8 cellular contexts compared by ENCODE assay signal in the genomic region with DNA sequence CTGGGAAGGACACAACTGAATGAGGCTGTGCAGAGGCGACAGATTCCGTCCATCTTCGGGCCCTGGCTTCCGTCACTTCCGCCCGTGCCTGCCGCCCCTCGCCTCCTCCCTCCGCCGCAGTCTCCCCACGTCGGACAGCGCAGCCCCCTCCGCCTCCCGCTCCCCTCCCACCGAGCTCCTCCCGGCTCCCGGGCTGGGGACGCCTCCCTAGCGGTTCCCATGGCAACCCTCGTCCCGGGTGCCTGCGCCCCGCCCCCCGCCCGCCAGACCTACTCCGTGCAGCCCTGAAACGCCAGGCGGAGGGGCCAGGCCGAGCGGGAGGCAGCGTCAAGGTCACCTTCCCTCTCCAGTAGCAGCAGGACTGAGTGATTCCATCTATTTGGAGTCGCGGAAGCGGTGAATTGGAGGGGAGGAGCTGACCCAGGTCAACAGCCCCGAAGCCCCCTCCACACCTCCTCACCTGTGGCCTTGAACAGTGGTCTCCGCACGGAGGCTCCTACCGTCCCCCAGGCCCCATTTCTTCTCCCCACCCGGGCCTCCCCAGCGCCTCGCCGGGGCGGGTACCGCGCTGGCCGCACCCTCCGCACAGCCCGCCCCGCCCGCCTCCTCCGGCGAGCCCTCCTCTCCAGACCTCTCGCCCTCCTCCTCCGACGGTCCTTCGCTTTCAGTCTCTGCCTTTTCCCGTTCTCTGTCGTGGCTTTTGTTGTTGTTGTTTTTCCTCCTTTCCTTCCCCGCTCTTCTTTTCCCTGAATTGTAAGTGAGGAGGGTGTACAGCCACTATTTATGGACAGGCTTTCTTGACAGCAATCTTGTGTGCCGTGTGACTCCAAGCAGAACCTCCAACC. TPM values are rescaled to one million over a fixed set of nuclear protein-coding genes. Genes with fewer than 3 reads are reported as not detected.
DNase-seq lines count a peak whose midpoint lies in the region; ATAC-seq, FAIRE-seq and TF ChIP-seq lines count a peak whose summit lies in the region.

No MANE protein-coding gene starts in this region.

- H3K4me3 Mint-ChIP-seq in naive thymus-derived CD8-positive, alpha-beta T cell: peak overlapping the region; percentile 86 to 96 (median 92)

- no peaks in the 10 kb centered on the region for H3K27me3 ChIP-seq in thoracic aorta (replicated peaks; ENCODE audit: insufficient read depth)

- POLR2A ChIA-PET in naive thymus-derived CD8-positive, alpha-beta T cell (lab: Charles Lee): interaction anchor here (0.6 kb wide), 1 partner anchor 18 kb away, joined by 6 read pairs; no protein-coding TSS in a partner anchor

- ATAC-seq in naive thymus-derived CD8-positive, alpha-beta T cell: peak; percentile 72 to 84
- ATAC-seq in thoracic aorta (ENCODE audit: insufficient number of reproducible peaks, low FRiP score, low read depth): peak; percentile 74

- no peaks in the 10 kb centered on the region for H3K9me3 Mint-ChIP-seq in naive thymus-derived CD8-positive, alpha-beta T cell

- TF ChIP-seq CTCF in LNCaP clone FGC (IDR thresholded peaks at IDR 0.05; ENCODE audit: control insufficient read depth, extremely low read depth, insufficient read depth) (no peak), fibroblast of the aortic adventitia (IDR thresholded peaks at IDR 0.05; ENCODE audit: insufficient read depth, low read length) (no peak), thoracic aorta (IDR thresholded peaks at IDR 0.05) (no peak)

- H3K9me3 ChIP-seq in thoracic aorta: no peaks in the 10 kb centered on the region

- H3K27ac ChIP-seq in thoracic aorta: peak overlapping the region; percentile 90 to 95

- FAIRE-seq in G401.6 (lab: Jason Lieb, UNC) (peak; percentile 96), RCC 7860 (lab: Jason Lieb, UNC) (no peak)

- H3K36me3 ChIP-seq in thoracic aorta: peaks cover 12% of the 10 kb centered on the region

- peak; percentile 97 for DNase-seq in H4 (ENCODE audit: low spot score)
- DNase-seq in LNCaP clone FGC (ENCODE audit: low read depth): no peak
- DNase-seq in RCC 7860 (ENCODE audit: low spot score): peak; percentile 79
- peak; percentile 54 for DNase-seq in activated gamma-delta T cell (lab: John Stamatoyannopoulos, UW)
- DNase-seq in fibroblast of the aortic adventitia (ENCODE audit: low read depth): peak; percentile 89
- peak; percentile 21 to 77 (median 47) for DNase-seq in naive thymus-derived CD8-positive, alpha-beta T cell
- peak; percentile 72 for DNase-seq in thoracic aorta (ENCODE audit: low spot score)

- H3K4me1 Mint-ChIP-seq in naive thymus-derived CD8-positive, alpha-beta T cell: peaks cover 10 to 18% (median 14%) of the 10 kb centered on the region in 4 donors

- peaks cover 0 to 15% of the 10 kb centered on the region in 2 donors for H3K4me1 ChIP-seq in thoracic aorta (ENCODE audit: control insufficient read depth in 1 of 2, low read depth in 2 of 2)

- H3K27me3 Mint-ChIP-seq in naive thymus-derived CD8-positive, alpha-beta T cell: no peaks in the 10 kb centered on the region

- H3K36me3 Mint-ChIP-seq in naive thymus-derived CD8-positive, alpha-beta T cell: no peaks in the 10 kb centered on the region

- H3K4me3 ChIP-seq in LNCaP clone FGC (ENCODE audit: low read depth, low read length): peak overlapping the region; percentile 76
- peak overlapping the region; percentile 86 for H3K4me3 ChIP-seq in fibroblast of the aortic adventitia (ENCODE audit: low read depth, low read length)
- peak overlapping the region; percentile 99 for H3K4me3 ChIP-seq in thoracic aorta

- peak overlapping the region; percentile 0 to 81 (median 70) for H3K27ac Mint-ChIP-seq in naive thymus-derived CD8-positive, alpha-beta T cell

RNA-seq across cellular contexts. Expression of a gene that starts 1.0 kb away (rescaled TPM):
- 69.6 and 72.8 TPM in 2 replicates for total RNA-seq in H4 (2014; rRNA removed; shearing (Covaris generic))
- total RNA-seq in fibroblast of the aortic adventitia (ENCODE audit: low replicate concordance) (34.2 and 50.9 TPM in 2 replicates), thoracic aorta (10 to 100 TPM; 25.1 to 56.9 TPM)
- total RNA-seq in naive thymus-derived CD8-positive, alpha-beta T cell: 1 to 10 TPM; 1.2 to 1.6 TPM
- 1 to 10 TPM; 1.7 to 3.6 (median 2.6) TPM for polyA plus RNA-seq in naive thymus-derived CD8-positive, alpha-beta T cell

RNA-seq across cellular contexts. Expression of a gene that starts 22.5 kb away (rescaled TPM):
- total RNA-seq in H4 (2014; rRNA removed; shearing (Covaris generic)): 1.9 and 2.2 TPM in 2 replicates
- total RNA-seq in fibroblast of the aortic adventitia (ENCODE audit: low replicate concordance) (7.7 and 15.9 TPM in 2 replicates), thoracic aorta (1 to 10 TPM; 3.9 to 5.4 TPM)
- 10 to 100 TPM; 19.8 to 21.7 TPM for total RNA-seq in naive thymus-derived CD8-positive, alpha-beta T cell
- 1 to 10 TPM; 1.3 to 2.1 (median 2.0) TPM for polyA plus RNA-seq in naive thymus-derived CD8-positive, alpha-beta T cell

RNA-seq across cellular contexts. Expression of a gene that starts 32.7 kb away (rescaled TPM):
- 69.2 and 99.3 TPM in 2 replicates for total RNA-seq in H4 (2014; rRNA removed; shearing (Covaris generic))
- 71.0 and 72.8 TPM in 2 replicates for total RNA-seq in fibroblast of the aortic adventitia (ENCODE audit: low replicate concordance)
- total RNA-seq in naive thymus-derived CD8-positive, alpha-beta T cell: 1 to 10 TPM; 8.7 to 8.9 TPM
- 1 to 10 TPM; 5.5 to 6.5 (median 6.2) TPM for polyA plus RNA-seq in naive thymus-derived CD8-positive, alpha-beta T cell
- total RNA-seq in thoracic aorta: 1 to 10 TPM; 2.7 to 5.0 TPM

RNA-seq across cellular contexts. Expression of a gene that starts 50.5 kb away (rescaled TPM):
- 7.6 and 8.2 TPM in 2 replicates for total RNA-seq in H4 (2014; rRNA removed; shearing (Covaris generic))
- total RNA-seq in fibroblast of the aortic adventitia (ENCODE audit: low replicate concordance) (11.6 and 16.2 TPM in 2 replicates), thoracic aorta (10 to 100 TPM; 14.4 to 19.5 TPM)
- total RNA-seq in naive thymus-derived CD8-positive, alpha-beta T cell: 10 to 100 TPM; 29.6 to 29.7 TPM
- polyA plus RNA-seq in naive thymus-derived CD8-positive, alpha-beta T cell: 10 to 100 TPM in 1 of 3 donors, 1 to 10 TPM in 2; 6.9 to 13.9 (median 7.5) TPM

RNA-seq across cellular contexts. Expression of a gene that starts 57.3 kb away (rescaled TPM):
- total RNA-seq in H4 (2014; rRNA removed; shearing (Covaris generic)): 1.6 TPM in 2 replicates
- total RNA-seq in fibroblast of the aortic adventitia (ENCODE audit: low replicate concordance): 0.98 and 2.4 TPM in 2 replicates
- total RNA-seq in naive thymus-derived CD8-positive, alpha-beta T cell: 1 to 10 TPM; 4.7 to 5.7 TPM
- under 1 TPM; 0.46 to 0.80 (median 0.67) TPM for polyA plus RNA-seq in naive thymus-derived CD8-positive, alpha-beta T cell
- 1 to 10 TPM in 1 of 2 donors, under 1 TPM in 1; 0.92 to 6.2 TPM for total RNA-seq in thoracic aorta

Comparison
In these comparisons a context has a peak if more than half of its experiments do, and no peak if none do; other contexts are left out.
1. RNA of a gene that starts 1.0 kb away (total RNA-seq): 69.6 to 72.8 TPM in H4, 25.1 to 56.9 TPM in thoracic aorta and 34.2 to 50.9 TPM in fibroblast of the aortic adventitia; 1.2 to 1.6 TPM in naive thymus-derived CD8-positive, alpha-beta T cell; every median in the first group is over 10 times any median in the second.
2. Peak in every context shown above with its lines, with median percentiles within 50 percentile points of each other: H3K4me3 ChIP-seq.